Comparison of ENCODE assay signal across 8 cellular contexts in the genomic region with DNA sequence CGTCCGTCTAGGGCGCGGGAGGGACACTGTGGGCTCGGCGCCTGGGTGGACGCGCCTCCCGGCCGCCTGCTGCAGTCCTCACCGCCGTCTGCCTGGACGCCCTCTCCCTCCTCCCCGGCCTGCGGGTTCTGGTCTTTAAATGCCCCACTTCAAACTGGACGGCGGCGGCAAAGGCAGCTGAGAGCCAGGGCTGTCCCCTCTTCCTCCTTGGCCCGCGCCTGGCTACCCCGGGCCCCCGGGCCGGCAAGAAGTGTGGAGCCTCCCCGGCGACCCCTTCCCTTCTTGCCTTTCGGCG. TPM values are rescaled to one million over a fixed set of nuclear protein-coding genes. Genes with fewer than 3 reads are reported as not detected.
DNase-seq lines count a peak whose midpoint lies in the region; ATAC-seq and TF ChIP-seq lines count a peak whose summit lies in the region.

No MANE protein-coding gene starts in this region.

- H3K27ac ChIP-seq in cardiac muscle cell, result peak overlapping the region; percentile 85

- H3K4me3 ChIP-seq in cardiac muscle cell, result peak overlapping the region; percentile 91

- no peaks in the 10 kb centered on the region for H3K27me3 ChIP-seq in cardiac muscle cell

- no peaks in the 10 kb centered on the region for H3K9me3 Mint-ChIP-seq in activated T-cell treated with anti-CD3 and anti-CD28 coated beads, Interleukin-2, amount 50 U/mL, for 4 hours
- no peaks in the 10 kb centered on the region for H3K9me3 Mint-ChIP-seq in activated naive CD8-positive, alpha-beta T cell treated with anti-CD3 and anti-CD28 coated beads, Interleukin-2, amount 50 U/mL, for 24 hours

- H3K27me3 Mint-ChIP-seq in activated T-cell treated with anti-CD3 and anti-CD28 coated beads, Interleukin-2, amount 50 U/mL, for 4 hours (ENCODE audit: low read depth), result no peaks in the 10 kb centered on the region
- H3K27me3 Mint-ChIP-seq in activated naive CD8-positive, alpha-beta T cell treated with anti-CD3 and anti-CD28 coated beads, Interleukin-2, amount 50 U/mL, for 24 hours, result no peaks in the 10 kb centered on the region

- H3K36me3 ChIP-seq in cardiac muscle cell, result peaks cover 5% of the 10 kb centered on the region

- ATAC-seq in activated T-cell treated with anti-CD3 and anti-CD28 coated beads, Interleukin-2, amount 50 U/mL, for 4 hours, result peak; percentile 7 to 9
- ATAC-seq in HG02623 (IDR thresholded peaks at IDR 0.05; ENCODE audit: unreplicated experiment), result peak; percentile 0
- ATAC-seq in activated naive CD8-positive, alpha-beta T cell treated with anti-CD3 and anti-CD28 coated beads, Interleukin-2, amount 50 U/mL, for 24 hours, result no peak
- ATAC-seq in omental fat pad (ENCODE audit: low FRiP score), result peak; percentile 20
- no peak for ATAC-seq in GM21360 (IDR thresholded peaks at IDR 0.05; ENCODE audit: unreplicated experiment)

- H3K9me3 ChIP-seq in cardiac muscle cell (ENCODE audit: low read depth), result no peaks in the 10 kb centered on the region

- no peak for DNase-seq in activated T-cell treated with anti-CD3 and anti-CD28 coated beads, Interleukin-2, amount 50 U/mL, for 4 hours
- DNase-seq in activated T-cell treated with anti-CD3 and anti-CD28 coated beads for 4 hours (no peak), NCI-H69 (lab: John Stamatoyannopoulos, UW) (peak; percentile 67), cardiac muscle cell (ENCODE audit: low read depth in 1 of 2, low spot score in 1 of 2) (peak; percentile 68 to 78), omental fat pad (ENCODE audit: low spot score) (peak; percentile 25)
- peak; percentile 38 for DNase-seq in activated naive CD8-positive, alpha-beta T cell treated with anti-CD3 and anti-CD28 coated beads, Interleukin-2, amount 50 U/mL, for 24 hours

- H3K4me1 Mint-ChIP-seq in activated T-cell treated with anti-CD3 and anti-CD28 coated beads, Interleukin-2, amount 50 U/mL, for 4 hours (ENCODE audit: low read depth), result peaks cover 49% of the 10 kb centered on the region
- H3K4me1 Mint-ChIP-seq in activated naive CD8-positive, alpha-beta T cell treated with anti-CD3 and anti-CD28 coated beads, Interleukin-2, amount 50 U/mL, for 24 hours, result peaks cover 43% of the 10 kb centered on the region

- H3K4me1 ChIP-seq in cardiac muscle cell (ENCODE audit: low read depth), result peaks cover 39% of the 10 kb centered on the region

- H3K27ac Mint-ChIP-seq in activated naive CD8-positive, alpha-beta T cell treated with anti-CD3 and anti-CD28 coated beads, Interleukin-2, amount 50 U/mL, for 24 hours, result peak overlapping the region; percentile 98

- TF ChIP-seq CTCF in cardiac muscle cell (IDR thresholded peaks at IDR 0.05; ENCODE audit: low read depth, low read length) (no peak), omental fat pad (IDR thresholded peaks at IDR 0.05) (no peak)

- H3K4me3 Mint-ChIP-seq in activated T-cell treated with anti-CD3 and anti-CD28 coated beads, Interleukin-2, amount 50 U/mL, for 4 hours, result peak overlapping the region; percentile 95
- H3K4me3 Mint-ChIP-seq in activated naive CD8-positive, alpha-beta T cell treated with anti-CD3 and anti-CD28 coated beads, Interleukin-2, amount 50 U/mL, for 24 hours, result no peak overlapping the region

- H3K36me3 Mint-ChIP-seq in activated T-cell treated with anti-CD3 and anti-CD28 coated beads, Interleukin-2, amount 50 U/mL, for 4 hours (ENCODE audit: insufficient read depth), result peaks cover 37% of the 10 kb centered on the region
- H3K36me3 Mint-ChIP-seq in activated naive CD8-positive, alpha-beta T cell treated with anti-CD3 and anti-CD28 coated beads, Interleukin-2, amount 50 U/mL, for 24 hours (ENCODE audit: low read depth), result peaks cover 43% of the 10 kb centered on the region

RNA-seq across cellular contexts. Expression of gene CBLB, which starts 0.4 kb away (rescaled TPM):
- 10 to 100 TPM; 61.0 to 78.6 (median 70.4) TPM for total RNA-seq in activated T-cell treated with anti-CD3 and anti-CD28 coated beads, Interleukin-2, amount 50 U/mL, for 4 hours
- total RNA-seq in cardiac muscle cell (48.2 and 53.1 TPM in 2 replicates), omental fat pad (100 to 1,000 TPM in 3 of 4 donors, 10 to 100 TPM in 1; 94.7 to 205 (median 126) TPM)
- 30.3 and 34.9 TPM in 2 replicates for polyA plus RNA-seq in cardiac muscle cell

Comparison
In these comparisons a context has a peak if more than half of its experiments do, and no peak if none do; other contexts are left out.
1. ATAC-seq: peak in activated T-cell treated with anti-CD3 and anti-CD28 coated beads, Interleukin-2, amount 50 U/mL, for 4 hours (2 of 2), HG02623 (single experiment) and omental fat pad (single experiment); none in activated naive CD8-positive, alpha-beta T cell treated with anti-CD3 and anti-CD28 coated beads, Interleukin-2, amount 50 U/mL, for 24 hours (single experiment) and GM21360 (single experiment).
2. DNase-seq: peak in NCI-H69 (single experiment), activated naive CD8-positive, alpha-beta T cell treated with anti-CD3 and anti-CD28 coated beads, Interleukin-2, amount 50 U/mL, for 24 hours (single experiment), cardiac muscle cell (2 of 2) and omental fat pad (single experiment); none in activated T-cell treated with anti-CD3 and anti-CD28 coated beads, Interleukin-2, amount 50 U/mL, for 4 hours (single experiment) and activated T-cell treated with anti-CD3 and anti-CD28 coated beads for 4 hours (single experiment).